21 cellular contexts compared by ENCODE assay signal in genomic region chr20:32661820-32662528, GRCh38. TPM values are rescaled to one million over a fixed set of nuclear protein-coding genes. Genes with fewer than 3 reads are reported as not detected.
"Had no signal": no experiment of that assay in that cellular context is flagged by ENCODE, and none has a peak within 500 bp of the region (broad histone marks: within the 10 kb centered on the region; RNA-seq: fewer than 3 reads in every experiment).

No MANE protein-coding gene starts in this region.

- H3K36me3 ChIP-seq: cardiac muscle cell, gastrocnemius medialis, heart right ventricle, left ventricle myocardium inferior, prostate gland, sigmoid colon had no signal

- H3K9me3 ChIP-seq: gastrocnemius medialis, left ventricle myocardium inferior, prostate gland, sigmoid colon had no signal

- H3K27me3 ChIP-seq: cardiac muscle cell, gastrocnemius medialis, heart right ventricle, sigmoid colon had no signal

- H3K9me3 Mint-ChIP-seq: memory B cell, type B pancreatic cell had no signal

- DNase-seq: activated CD4-positive, alpha-beta memory T cell treated with anti-CD3 and anti-CD28 coated beads for 36 hours; activated gamma-delta T cell; activated naive CD8-positive, alpha-beta T cell treated with anti-CD3 and anti-CD28 coated beads, Interleukin-2, amount 10 ng/mL, durations not matched to agents 7 days and 5 days; activated T-cell treated with anti-CD3 and anti-CD28 coated beads, Interleukin-2, amount 50 U/mL, for 48 hours; anterior cingulate cortex; effector CD4-positive, alpha-beta T cell; gastrocnemius medialis; heart right ventricle; islet precursor cell; left ventricle myocardium inferior; natural killer cell; occipital lobe; sigmoid colon; stimulated activated CD4-positive, alpha-beta T cell treated with anti-CD3 and anti-CD28 coated beads, Interleukin-2, amount 100 ng/mL, for 24 hours; stimulated activated naive CD4-positive, alpha-beta T cell treated with Interleukin-2 at 50 U/mL for 16 hours; T-helper 9 cell had no signal

- H3K4me3 ChIP-seq: cardiac muscle cell, gastrocnemius medialis, heart right ventricle, left ventricle myocardium inferior, prostate gland, sigmoid colon had no signal

- H3K27ac ChIP-seq: cardiac muscle cell, gastrocnemius medialis, heart right ventricle, left ventricle myocardium inferior, prostate gland, sigmoid colon had no signal

- H3K36me3 Mint-ChIP-seq: natural killer cell, type B pancreatic cell had no signal

- H3K27me3 Mint-ChIP-seq: activated CD4-positive, alpha-beta memory T cell treated with anti-CD3 and anti-CD28 coated beads for 36 hours; activated naive CD8-positive, alpha-beta T cell treated with anti-CD3 and anti-CD28 coated beads, Interleukin-2, amount 10 ng/mL, durations not matched to agents 7 days and 5 days; memory B cell; type B pancreatic cell had no signal

- H3K4me1 Mint-ChIP-seq: memory B cell had no signal

- ATAC-seq: gastrocnemius medialis, heart right ventricle, natural killer cell had no signal

- H3K27ac Mint-ChIP-seq: activated CD4-positive, alpha-beta memory T cell treated with anti-CD3 and anti-CD28 coated beads for 36 hours; activated naive CD8-positive, alpha-beta T cell treated with anti-CD3 and anti-CD28 coated beads, Interleukin-2, amount 10 ng/mL, durations not matched to agents 7 days and 5 days; memory B cell; natural killer cell; type B pancreatic cell had no signal

- H3K4me1 ChIP-seq: gastrocnemius medialis, prostate gland, sigmoid colon had no signal

- H3K4me3 Mint-ChIP-seq: activated CD4-positive, alpha-beta memory T cell treated with anti-CD3 and anti-CD28 coated beads for 36 hours; activated naive CD8-positive, alpha-beta T cell treated with anti-CD3 and anti-CD28 coated beads, Interleukin-2, amount 10 ng/mL, durations not matched to agents 7 days and 5 days; memory B cell; natural killer cell; type B pancreatic cell had no signal

RNA-seq across cellular contexts. Expression of gene C20orf203, which starts 11.8 kb away (rescaled TPM):
- total RNA-seq: gastrocnemius medialis, left ventricle myocardium inferior, mucosa of gallbladder had no signal
